Comparison of ENCODE assay signal across 17 cellular contexts in the genomic region with DNA sequence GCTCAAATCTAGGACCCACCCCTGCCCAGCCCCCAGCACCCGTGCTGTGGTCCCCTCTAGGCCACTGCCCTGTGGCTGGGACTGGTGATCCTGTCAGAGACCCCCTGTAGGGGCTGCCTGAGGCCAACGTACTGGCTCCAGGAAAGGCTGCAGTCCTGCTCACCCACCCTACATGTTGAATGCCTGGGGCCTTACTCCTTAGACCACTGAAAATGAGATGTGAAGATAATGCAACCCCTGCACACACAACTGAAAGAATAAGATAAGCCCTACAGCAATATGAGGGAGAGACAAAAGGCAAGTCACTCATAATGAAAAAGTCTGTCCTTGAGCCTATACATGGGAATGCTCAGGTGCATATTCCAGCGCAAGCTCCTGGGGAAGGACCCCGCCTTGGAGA. TPM values are rescaled to one million over a fixed set of nuclear protein-coding genes. Genes with fewer than 3 reads are reported as not detected.
DNase-seq lines count a peak whose midpoint lies in the region; ATAC-seq and TF ChIP-seq lines count a peak whose summit lies in the region.
"Had no signal": no experiment of that assay in that cellular context is flagged by ENCODE, and none has a peak within 500 bp of the region (broad histone marks: within the 10 kb centered on the region; RNA-seq: fewer than 3 reads in every experiment).

No MANE protein-coding gene starts in this region.

- no peaks in the 10 kb centered on the region for H3K27me3 Mint-ChIP-seq in activated T-cell treated with anti-CD3 and anti-CD28 coated beads, Interleukin-2, amount 50 U/mL, for 72 hours (ENCODE audit: low read depth)
- H3K27me3 Mint-ChIP-seq in activated T-cell treated with anti-CD3 and anti-CD28 coated beads, Interleukin-2, amount 50 U/mL, for 24 hours: no peaks in the 10 kb centered on the region
- H3K27me3 Mint-ChIP-seq in immature natural killer cell (ENCODE audit: low read depth in 3 of 3): peaks cover 2 to 7% (median 5%) of the 10 kb centered on the region in 3 donors

- DNase-seq in activated T-cell treated with anti-CD3 and anti-CD28 coated beads, Interleukin-2, amount 50 U/mL, for 72 hours: no peak
- DNase-seq in activated T-cell treated with anti-CD3 and anti-CD28 coated beads, Interleukin-2, amount 50 U/mL, for 24 hours: no peak
- peak; percentile 15 to 74 for DNase-seq in erythroblast (lab: John Stamatoyannopoulos, UW)
- no peak for DNase-seq in stimulated activated effector memory CD8-positive, alpha-beta T cell treated with anti-CD3 and anti-CD28 coated beads, Interleukin-12 subunit alpha, Interleukin-12 subunit beta, amount 100 ng/mL, for 72 hours (ENCODE audit: low spot score in 2 of 2)
- DNase-seq in inferior parietal cortex (ENCODE audit: extremely low spot score): no peak
- DNase-seq in stimulated activated CD4-positive, alpha-beta T cell treated with anti-CD3 and anti-CD28 coated beads, Interleukin-4, amount 100 ng/mL, for 4 hours: no peak
- DNase-seq in immature natural killer cell: no peak
- DNase-seq: Caco-2; CD4-positive, CD25-positive, alpha-beta regulatory T cell; CD8-positive, alpha-beta T cell; DMS153; DND-41; HFFc6 had no signal

- H3K27ac Mint-ChIP-seq in activated T-cell treated with anti-CD3 and anti-CD28 coated beads, Interleukin-2, amount 50 U/mL, for 72 hours: no peak overlapping the region
- H3K27ac Mint-ChIP-seq in activated T-cell treated with anti-CD3 and anti-CD28 coated beads, Interleukin-2, amount 50 U/mL, for 24 hours: no peak overlapping the region
- no peak overlapping the region for H3K27ac Mint-ChIP-seq in stimulated activated effector memory CD8-positive, alpha-beta T cell treated with anti-CD3 and anti-CD28 coated beads, Interleukin-12 subunit alpha, Interleukin-12 subunit beta, amount 100 ng/mL, for 72 hours
- no peak overlapping the region for H3K27ac Mint-ChIP-seq in immature natural killer cell
- H3K27ac Mint-ChIP-seq: B cell; CD4-positive, CD25-positive, alpha-beta regulatory T cell; CD8-positive, alpha-beta T cell; GM23338; HFFc6 had no signal

- H3K4me1 Mint-ChIP-seq in activated T-cell treated with anti-CD3 and anti-CD28 coated beads, Interleukin-2, amount 50 U/mL, for 72 hours (ENCODE audit: low read depth): peaks cover 8% of the 10 kb centered on the region
- H3K4me1 Mint-ChIP-seq in activated T-cell treated with anti-CD3 and anti-CD28 coated beads, Interleukin-2, amount 50 U/mL, for 24 hours (ENCODE audit: low read depth): no peaks in the 10 kb centered on the region
- peaks cover 13% of the 10 kb centered on the region for H3K4me1 Mint-ChIP-seq in stimulated activated effector memory CD8-positive, alpha-beta T cell treated with anti-CD3 and anti-CD28 coated beads, Interleukin-12 subunit alpha, Interleukin-12 subunit beta, amount 100 ng/mL, for 72 hours
- peaks cover 5 to 6% of the 10 kb centered on the region in 2 donors for H3K4me1 Mint-ChIP-seq in immature natural killer cell
- H3K4me1 Mint-ChIP-seq: B cell, GM23338 had no signal

- no peak overlapping the region for H3K4me3 Mint-ChIP-seq in activated T-cell treated with anti-CD3 and anti-CD28 coated beads, Interleukin-2, amount 50 U/mL, for 72 hours
- no peak overlapping the region for H3K4me3 Mint-ChIP-seq in activated T-cell treated with anti-CD3 and anti-CD28 coated beads, Interleukin-2, amount 50 U/mL, for 24 hours
- no peak overlapping the region for H3K4me3 Mint-ChIP-seq in stimulated activated effector memory CD8-positive, alpha-beta T cell treated with anti-CD3 and anti-CD28 coated beads, Interleukin-12 subunit alpha, Interleukin-12 subunit beta, amount 100 ng/mL, for 72 hours
- no peak overlapping the region for H3K4me3 Mint-ChIP-seq in immature natural killer cell
- H3K4me3 Mint-ChIP-seq: B cell; CD4-positive, CD25-positive, alpha-beta regulatory T cell; CD8-positive, alpha-beta T cell; GM23338; HFFc6 had no signal

- no peaks in the 10 kb centered on the region for H3K9me3 Mint-ChIP-seq in activated T-cell treated with anti-CD3 and anti-CD28 coated beads, Interleukin-2, amount 50 U/mL, for 72 hours
- H3K9me3 Mint-ChIP-seq in activated T-cell treated with anti-CD3 and anti-CD28 coated beads, Interleukin-2, amount 50 U/mL, for 24 hours: no peaks in the 10 kb centered on the region
- H3K9me3 Mint-ChIP-seq in stimulated activated effector memory CD8-positive, alpha-beta T cell treated with anti-CD3 and anti-CD28 coated beads, Interleukin-12 subunit alpha, Interleukin-12 subunit beta, amount 100 ng/mL, for 72 hours: no peaks in the 10 kb centered on the region
- no peaks in the 10 kb centered on the region for H3K9me3 Mint-ChIP-seq in immature natural killer cell
- H3K9me3 Mint-ChIP-seq: CD4-positive, CD25-positive, alpha-beta regulatory T cell; CD8-positive, alpha-beta T cell; GM23338; HFFc6 had no signal

- no peaks in the 10 kb centered on the region for H3K36me3 Mint-ChIP-seq in activated T-cell treated with anti-CD3 and anti-CD28 coated beads, Interleukin-2, amount 50 U/mL, for 72 hours (ENCODE audit: insufficient read depth in 2 of 2)
- no peaks in the 10 kb centered on the region for H3K36me3 Mint-ChIP-seq in activated T-cell treated with anti-CD3 and anti-CD28 coated beads, Interleukin-2, amount 50 U/mL, for 24 hours (ENCODE audit: low read depth)
- no peaks in the 10 kb centered on the region for H3K36me3 Mint-ChIP-seq in stimulated activated effector memory CD8-positive, alpha-beta T cell treated with anti-CD3 and anti-CD28 coated beads, Interleukin-12 subunit alpha, Interleukin-12 subunit beta, amount 100 ng/mL, for 72 hours
- no peaks in the 10 kb centered on the region for H3K36me3 Mint-ChIP-seq in immature natural killer cell
- H3K36me3 Mint-ChIP-seq: CD4-positive, CD25-positive, alpha-beta regulatory T cell; CD8-positive, alpha-beta T cell had no signal

- TF ChIP-seq POLR2A in erythroblast (IDR thresholded peaks at IDR 0.05; ENCODE audit: low read length): no peak

- ATAC-seq in activated T-cell treated with anti-CD3 and anti-CD28 coated beads, Interleukin-2, amount 50 U/mL, for 72 hours (replicated peaks in 1 of 2): peak; percentile 37 to 48
- peak; percentile 5 for ATAC-seq in stimulated activated effector memory CD8-positive, alpha-beta T cell treated with anti-CD3 and anti-CD28 coated beads, Interleukin-12 subunit alpha, Interleukin-12 subunit beta, amount 100 ng/mL, for 72 hours
- ATAC-seq: CD8-positive, alpha-beta T cell; GM12878; GM23338 had no signal

RNA-seq across cellular contexts. Expression of a gene that starts 12.7 kb away (rescaled TPM):
- total RNA-seq in activated T-cell treated with anti-CD3 and anti-CD28 coated beads, Interleukin-2, amount 50 U/mL, for 72 hours: 1 to 10 TPM in 1 of 2 donors, under 1 TPM in 1; 0.70 to 1.1 TPM
- polyA plus RNA-seq in immature natural killer cell: not detected
- total RNA-seq: B cell, HFFc6 had no signal
- polyA plus RNA-seq: AG04450; CD4-positive, CD25-positive, alpha-beta regulatory T cell; GM12878 had no signal

RNA-seq across cellular contexts. Expression of a gene that starts 37.2 kb away (rescaled TPM):
- total RNA-seq in activated T-cell treated with anti-CD3 and anti-CD28 coated beads, Interleukin-2, amount 50 U/mL, for 72 hours: 100 to 1,000 TPM; 121 to 124 TPM
- polyA plus RNA-seq in immature natural killer cell: 10 to 100 TPM; 51.3 to 91.0 (median 54.0) TPM

Comparison
In these comparisons a context has a peak if more than half of its experiments do, and no peak if none do; other contexts are left out.
1. DNase-seq: peak in erythroblast (2 of 2); none in activated T-cell treated with anti-CD3 and anti-CD28 coated beads, Interleukin-2, amount 50 U/mL, for 72 hours (0 of 2), activated T-cell treated with anti-CD3 and anti-CD28 coated beads, Interleukin-2, amount 50 U/mL, for 24 hours (single experiment), stimulated activated effector memory CD8-positive, alpha-beta T cell treated with anti-CD3 and anti-CD28 coated beads, Interleukin-12 subunit alpha, Interleukin-12 subunit beta, amount 100 ng/mL, for 72 hours (0 of 2), inferior parietal cortex (single experiment), stimulated activated CD4-positive, alpha-beta T cell treated with anti-CD3 and anti-CD28 coated beads, Interleukin-4, amount 100 ng/mL, for 4 hours (0 of 2) and immature natural killer cell (0 of 3).